ENCODE assay signal across 9 cellular contexts in the genomic region with DNA sequence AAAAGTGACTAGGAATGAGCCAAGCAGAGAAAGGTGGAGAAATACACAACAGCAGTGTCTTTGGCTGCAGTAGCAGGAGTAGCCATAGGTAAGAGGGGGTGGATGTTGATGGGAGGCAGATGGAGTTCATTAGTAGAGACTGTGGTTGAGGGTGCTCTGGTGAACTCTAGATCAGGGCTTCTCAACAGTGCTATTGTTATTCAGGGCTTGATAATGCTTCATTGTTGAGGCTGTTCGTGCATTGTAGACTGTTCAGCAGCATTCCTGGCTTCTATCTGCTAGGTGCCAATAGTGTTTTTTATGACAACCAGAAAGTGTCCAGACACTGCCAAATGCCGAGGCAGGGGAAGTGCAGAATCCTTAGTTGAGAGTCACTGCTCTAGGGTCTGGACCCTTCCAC. TPM values are rescaled to one million over a fixed set of nuclear protein-coding genes. Genes with fewer than 3 reads are reported as not detected.
DNase-seq lines count a peak whose midpoint lies in the region; ATAC-seq, FAIRE-seq and TF ChIP-seq lines count a peak whose summit lies in the region.
"Had no signal": no experiment of that assay in that cellular context is flagged by ENCODE, and none has a peak within 500 bp of the region (broad histone marks: within the 10 kb centered on the region; RNA-seq: fewer than 3 reads in every experiment).

No MANE protein-coding gene starts in this region.

- no peak for FAIRE-seq in pancreas (lab: Jason Lieb, UNC)

- H3K27ac ChIP-seq in CD8-positive, alpha-beta memory T cell (ENCODE audit: low read depth, low read length), result no peak overlapping the region
- no peak overlapping the region for H3K27ac ChIP-seq in OCI-LY3 (ENCODE audit: low read length)
- peak overlapping the region in 2 of 4 donors; percentile 94 to 98 for H3K27ac ChIP-seq in pancreas
- H3K27ac ChIP-seq: SJSA1 had no signal

- H3K9me3 Mint-ChIP-seq in CD8-positive, alpha-beta memory T cell, result no peaks in the 10 kb centered on the region
- H3K9me3 Mint-ChIP-seq in endothelial cell (ENCODE audit: unreplicated experiment), result no peaks in the 10 kb centered on the region

- H3K27me3 Mint-ChIP-seq in CD8-positive, alpha-beta memory T cell, result peaks cover 0 to 1% of the 10 kb centered on the region in 2 donors
- H3K27me3 Mint-ChIP-seq in endothelial cell (ENCODE audit: unreplicated experiment), result peaks cover 5% of the 10 kb centered on the region

- no peaks in the 10 kb centered on the region for H3K9me3 ChIP-seq in CD8-positive, alpha-beta memory T cell (ENCODE audit: low read length)
- H3K9me3 ChIP-seq in OCI-LY3 (ENCODE audit: insufficient read depth, low read length), result no peaks in the 10 kb centered on the region
- H3K9me3 ChIP-seq in pancreas, result no peaks in the 10 kb centered on the region
- H3K9me3 ChIP-seq: SJSA1 had no signal

- peaks cover 76% of the 10 kb centered on the region for H3K79me2 ChIP-seq in OCI-LY3 (ENCODE audit: low read length)

- WGBS in pancreas, 2 donors, result 0 to 3% methylated on average over 2 of the region's 2 CpGs

- H3K27ac Mint-ChIP-seq in CD8-positive, alpha-beta memory T cell, result peak overlapping the region; percentile 77 to 97 (median 91)
- H3K27ac Mint-ChIP-seq in endothelial cell (ENCODE audit: unreplicated experiment), result peak overlapping the region; percentile 33

- H3K36me3 Mint-ChIP-seq in CD8-positive, alpha-beta memory T cell, result peaks cover 0 to 66% (median 10%) of the 10 kb centered on the region in 3 donors
- peaks cover 13% of the 10 kb centered on the region for H3K36me3 Mint-ChIP-seq in endothelial cell (ENCODE audit: low read depth, unreplicated experiment)

- CTCF ChIA-PET in CD8-positive, alpha-beta memory T cell (lab: Charles Lee), result no interaction called here

- POLR2A ChIA-PET in CD8-positive, alpha-beta memory T cell (lab: Charles Lee), result no interaction called here

- peaks cover 70 to 76% (median 73%) of the 10 kb centered on the region in 3 donors for H3K4me1 Mint-ChIP-seq in CD8-positive, alpha-beta memory T cell
- H3K4me1 Mint-ChIP-seq in endothelial cell (ENCODE audit: unreplicated experiment), result peaks cover 56% of the 10 kb centered on the region

- H3K4me1 ChIP-seq in CD8-positive, alpha-beta memory T cell (ENCODE audit: insufficient read depth, low read length), result peaks cover 77% of the 10 kb centered on the region
- H3K4me1 ChIP-seq in OCI-LY3 (ENCODE audit: low read length) (peaks cover 20% of the 10 kb centered on the region), pancreas (peaks cover 36 to 62% (median 47%) of the 10 kb centered on the region in 3 donors)

- no peak overlapping the region for H2AFZ ChIP-seq in OCI-LY3 (ENCODE audit: low read depth, low read length)

- H3K9ac ChIP-seq in OCI-LY3 (ENCODE audit: low read length), result no peak overlapping the region

- H3K4me3 ChIP-seq in CD8-positive, alpha-beta memory T cell (ENCODE audit: low read length), result peak overlapping the region; percentile 95
- H3K4me3 ChIP-seq in OCI-LY3 (ENCODE audit: low read length) (no peak overlapping the region), pancreas (peak overlapping the region in 3 of 4 donors; percentile 84 to 93 (median 92))
- H3K4me3 ChIP-seq: SJSA1 had no signal

- ATAC-seq in pancreas, result no peak

- peak overlapping the region; percentile 94 to 98 (median 96) for H3K4me3 Mint-ChIP-seq in CD8-positive, alpha-beta memory T cell
- H3K4me3 Mint-ChIP-seq in endothelial cell (ENCODE audit: unreplicated experiment), result peak overlapping the region; percentile 66

- TF ChIP-seq CTCF in OCI-LY3 (IDR thresholded peaks at IDR 0.05; ENCODE audit: low read depth, low read length) (no peak), endothelial cell (IDR thresholded peaks at IDR 0.05; ENCODE audit: unreplicated experiment) (no peak), pancreas (IDR thresholded peaks at IDR 0.05) (no peak)

- H4K20me1 ChIP-seq in OCI-LY3 (ENCODE audit: insufficient read depth, low read length), result peaks cover 36% of the 10 kb centered on the region

- peak overlapping the region; percentile 80; the same call in 1 of the 2 replicates for H3K4me2 ChIP-seq in OCI-LY3 (ENCODE audit: low read length)

- DNase-seq in CD8-positive, alpha-beta memory T cell, result no peak
- DNase-seq in endothelial cell (ENCODE audit: low spot score) (no peak), pancreas (no peak), NCI-H82 treated with DMSO at 0.1 percent for 48 hours (lab: John Stamatoyannopoulos, UW; ENCODE audit: unreplicated experiment) (no peak), NCI-H748 treated with DMSO at 0.1 percent for 48 hours (lab: John Stamatoyannopoulos, UW) (no peak), NCI-H146 (lab: John Stamatoyannopoulos, UW) (no peak), NCI-H2171 (lab: John Stamatoyannopoulos, UW) (no peak)

- no peaks in the 10 kb centered on the region for H3K27me3 ChIP-seq in CD8-positive, alpha-beta memory T cell (ENCODE audit: insufficient read depth, low read length, poor library complexity, severe bottlenecking)
- no peaks in the 10 kb centered on the region for H3K27me3 ChIP-seq in OCI-LY3 (ENCODE audit: low read depth, low read length)
- H3K27me3 ChIP-seq in pancreas, result no peaks in the 10 kb centered on the region
- H3K27me3 ChIP-seq: SJSA1 had no signal

- intact Hi-C loops in pancreas (cut with DNase I), result no loop called here

- peaks cover 14% of the 10 kb centered on the region for H3K36me3 ChIP-seq in CD8-positive, alpha-beta memory T cell (ENCODE audit: insufficient read depth, low read length)
- H3K36me3 ChIP-seq in OCI-LY3 (replicated peaks; ENCODE audit: low read depth, low read length) (no peaks in the 10 kb centered on the region), pancreas (no peaks in the 10 kb centered on the region)

RNA-seq across cellular contexts. Expression of a gene that starts 3.6 kb away (rescaled TPM):
- 100 to 1,000 TPM; 117 to 123 TPM for total RNA-seq in CD8-positive, alpha-beta memory T cell
- polyA plus RNA-seq in CD8-positive, alpha-beta memory T cell, result 152 TPM
- total RNA-seq in endothelial cell (ENCODE audit: unreplicated experiment) (55.3 TPM), pancreas (10 to 100 TPM; 32.6 to 49.6 (median 43.6) TPM)
- polyA plus RNA-seq in pancreas, result 10 to 100 TPM; 14.2 to 30.5 TPM

RNA-seq across cellular contexts. Expression of a gene that starts 38.2 kb away (rescaled TPM):
- 10 to 100 TPM; 24.3 to 26.3 TPM for total RNA-seq in CD8-positive, alpha-beta memory T cell
- polyA plus RNA-seq in CD8-positive, alpha-beta memory T cell, result 1.5 TPM
- total RNA-seq in endothelial cell (ENCODE audit: unreplicated experiment) (57.2 TPM), pancreas (1 to 10 TPM; 3.4 to 8.4 (median 4.5) TPM)
- polyA plus RNA-seq in pancreas, result 1 to 10 TPM; 6.3 to 7.3 TPM
